ENCODE assay signal across 18 cellular contexts in the genomic region with DNA sequence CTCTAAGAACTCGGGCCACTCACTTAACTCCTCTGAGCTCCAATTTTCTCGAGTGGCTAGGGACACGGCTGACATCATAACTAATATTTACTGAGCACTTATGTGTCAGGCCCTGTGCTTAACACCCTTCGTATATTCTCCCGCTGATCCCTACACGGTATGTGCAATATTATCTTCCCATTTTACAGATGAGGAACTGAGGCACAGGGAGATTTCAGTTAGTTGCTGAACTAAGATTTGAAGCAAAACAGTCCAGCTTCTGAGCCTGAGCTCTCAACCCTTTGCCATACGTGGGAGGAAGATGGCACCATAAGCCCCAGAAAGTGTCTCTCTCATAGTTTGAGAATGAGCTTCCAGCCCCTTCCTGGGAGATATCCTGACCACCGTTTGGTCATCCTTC. TPM values are rescaled to one million over a fixed set of nuclear protein-coding genes. Genes with fewer than 3 reads are reported as not detected.
DNase-seq lines count a peak whose midpoint lies in the region; ATAC-seq, FAIRE-seq and TF ChIP-seq lines count a peak whose summit lies in the region.
"Had no signal": no experiment of that assay in that cellular context is flagged by ENCODE, and none has a peak within 500 bp of the region (broad histone marks: within the 10 kb centered on the region; RNA-seq: fewer than 3 reads in every experiment).

No MANE protein-coding gene starts in this region.

- FAIRE-seq in urothelium cell line (lab: Jason Lieb, UNC), result no peak
- FAIRE-seq in RCC 7860 (lab: Jason Lieb, UNC), result no peak
- FAIRE-seq: A549, D721Med, H1 had no signal

- peaks cover 6 to 19% (median 9%) of the 10 kb centered on the region in 4 donors for H3K36me3 ChIP-seq in liver (ENCODE audit: control insufficient read depth in 4 of 4, insufficient read depth in 3 of 4, low read depth in 1 of 4, low read length in 3 of 4)
- H3K36me3 ChIP-seq in thoracic aorta, result peaks cover 5% of the 10 kb centered on the region

- H3K9ac ChIP-seq in liver (ENCODE audit: low read depth in 1 of 2, low read length in 2 of 2), result no peak overlapping the region

- no peaks in the 10 kb centered on the region for H3K9me3 Mint-ChIP-seq in natural killer cell treated with Interleukin-12 subunit alpha and Interleukin-12 subunit beta and Interleukin-15 and Interleukin-18, amount 100 ng/mL, for 72 hours
- H3K9me3 Mint-ChIP-seq: CD14-positive monocyte; CD8-positive, alpha-beta T cell had no signal

- ATAC-seq in thoracic aorta (ENCODE audit: insufficient number of reproducible peaks, low FRiP score, low read depth), result no peak
- ATAC-seq in natural killer cell treated with Interleukin-12 subunit alpha and Interleukin-12 subunit beta and Interleukin-15 and Interleukin-18, amount 100 ng/mL, for 72 hours, result no peak

- no peaks in the 10 kb centered on the region for H3K9me3 ChIP-seq in liver (ENCODE audit: control insufficient read depth in 4 of 4, low read length in 3 of 4)
- H3K9me3 ChIP-seq in thoracic aorta, result no peaks in the 10 kb centered on the region
- H3K9me3 ChIP-seq: A549 had no signal

- POLR2A ChIA-PET in RWPE1 (lab: Yijun Ruan, JAX; ENCODE audit: low non-redundant PET), result no interaction called here

- CTCF ChIA-PET in RWPE1 (lab: Yijun Ruan, JAX), result interaction anchor here (0.5 to 1.5 kb wide), 7 partner anchors 15 to 792 kb away, joined by 3 to 8 read pairs (median 4); partner anchors contain the start of gene MTHFS

- DNase-seq in RWPE1 (ENCODE audit: low spot score) (no peak), amniotic epithelial cell (ENCODE audit: low read depth) (peak; percentile 31), thoracic aorta (ENCODE audit: low spot score) (no peak), urothelium cell line (ENCODE audit: low spot score) (no peak), RCC 7860 (ENCODE audit: low spot score) (no peak), Ammon's horn (ENCODE audit: low spot score) (no peak)
- DNase-seq in natural killer cell treated with Interleukin-12 subunit alpha and Interleukin-12 subunit beta and Interleukin-15 and Interleukin-18, amount 100 ng/mL, for 72 hours (ENCODE audit: low spot score), result no peak
- DNase-seq: CD8-positive, alpha-beta T cell; COR-L47; DMS153; GF-D8; HCEC 1CT; HFFc6 had no signal

- no peak for TF ChIP-seq RAD21 in liver (IDR thresholded peaks at IDR 0.05)

- H3K4me1 ChIP-seq in liver (ENCODE audit: control insufficient read depth in 4 of 4, insufficient read depth in 4 of 4, low read length in 3 of 4), result peaks cover 32 to 81% (median 63%) of the 10 kb centered on the region in 4 donors
- H3K4me1 ChIP-seq in thoracic aorta (ENCODE audit: control insufficient read depth in 1 of 2, low read depth in 2 of 2), result peaks cover 19 to 42% of the 10 kb centered on the region in 2 donors
- H3K4me1 ChIP-seq: A549 had no signal

- H3K27ac ChIP-seq in RWPE1, result peak overlapping the region; percentile 71; the same call in 1 of the 2 replicates
- peak overlapping the region; percentile 73 to 89 for H3K27ac ChIP-seq in liver (ENCODE audit: low read depth in 1 of 2, low read length in 2 of 2)
- peak overlapping the region; percentile 93 to 95 for H3K27ac ChIP-seq in thoracic aorta
- H3K27ac ChIP-seq: A549 had no signal

- no peaks in the 10 kb centered on the region for H3K36me3 Mint-ChIP-seq in natural killer cell treated with Interleukin-12 subunit alpha and Interleukin-12 subunit beta and Interleukin-15 and Interleukin-18, amount 100 ng/mL, for 72 hours

- no peak overlapping the region for H3K4me3 Mint-ChIP-seq in natural killer cell treated with Interleukin-12 subunit alpha and Interleukin-12 subunit beta and Interleukin-15 and Interleukin-18, amount 100 ng/mL, for 72 hours
- H3K4me3 Mint-ChIP-seq: CD14-positive monocyte; CD8-positive, alpha-beta T cell; HFFc6 had no signal

- TF ChIP-seq CTCF in RWPE1 (conservative IDR thresholded peaks at IDR 0.05; ENCODE audit: low read depth) (no peak), liver (IDR thresholded peaks at IDR 0.05; ENCODE audit: low read depth, low read length, missing input control) (no peak), thoracic aorta (IDR thresholded peaks at IDR 0.05) (no peak)

- no peak overlapping the region for H3K27ac Mint-ChIP-seq in natural killer cell treated with Interleukin-12 subunit alpha and Interleukin-12 subunit beta and Interleukin-15 and Interleukin-18, amount 100 ng/mL, for 72 hours
- H3K27ac Mint-ChIP-seq: CD8-positive, alpha-beta T cell; HFFc6 had no signal

- H3K27me3 Mint-ChIP-seq in natural killer cell treated with Interleukin-12 subunit alpha and Interleukin-12 subunit beta and Interleukin-15 and Interleukin-18, amount 100 ng/mL, for 72 hours, result no peaks in the 10 kb centered on the region

- H3K4me3 ChIP-seq in liver (ENCODE audit: low read depth in 1 of 3, low read length in 3 of 3) (no peak overlapping the region), thoracic aorta (no peak overlapping the region)
- H3K4me3 ChIP-seq: A549 had no signal

- no peaks in the 10 kb centered on the region for H3K27me3 ChIP-seq in liver (ENCODE audit: control insufficient read depth in 4 of 4, insufficient read depth in 4 of 4, low read length in 3 of 4)
- H3K27me3 ChIP-seq in thoracic aorta (replicated peaks; ENCODE audit: insufficient read depth), result no peaks in the 10 kb centered on the region

- WGBS in liver, result 40% methylated on average over 8 of the region's 8 CpGs

- H3K4me1 Mint-ChIP-seq in natural killer cell treated with Interleukin-12 subunit alpha and Interleukin-12 subunit beta and Interleukin-15 and Interleukin-18, amount 100 ng/mL, for 72 hours (ENCODE audit: low read depth in 2 of 2), result no peaks in the 10 kb centered on the region

TF ChIP-seq in liver, 16 proteins besides CTCF, POLR2A, EP300 and RAD21:
- no peak for TF ChIP-seq HNF4G (IDR thresholded peaks at IDR 0.05)
- TF ChIP-seq, protein P1, sequence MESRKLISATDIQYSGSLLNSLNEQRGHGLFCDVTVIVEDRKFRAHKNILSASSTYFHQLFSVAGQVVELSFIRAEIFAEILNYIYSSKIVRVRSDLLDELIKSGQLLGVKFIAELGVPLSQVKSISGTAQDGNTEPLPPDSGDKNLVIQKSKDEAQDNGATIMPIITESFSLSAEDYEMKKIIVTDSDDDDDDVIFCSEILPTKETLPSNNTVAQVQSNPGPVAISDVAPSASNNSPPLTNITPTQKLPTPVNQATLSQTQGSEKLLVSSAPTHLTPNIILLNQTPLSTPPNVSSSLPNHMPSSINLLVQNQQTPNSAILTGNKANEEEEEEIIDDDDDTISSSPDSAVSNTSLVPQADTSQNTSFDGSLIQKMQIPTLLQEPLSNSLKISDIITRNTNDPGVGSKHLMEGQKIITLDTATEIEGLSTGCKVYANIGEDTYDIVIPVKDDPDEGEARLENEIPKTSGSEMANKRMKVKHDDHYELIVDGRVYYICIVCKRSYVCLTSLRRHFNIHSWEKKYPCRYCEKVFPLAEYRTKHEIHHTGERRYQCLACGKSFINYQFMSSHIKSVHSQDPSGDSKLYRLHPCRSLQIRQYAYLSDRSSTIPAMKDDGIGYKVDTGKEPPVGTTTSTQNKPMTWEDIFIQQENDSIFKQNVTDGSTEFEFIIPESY (IDR thresholded peaks at IDR 0.05), result no peak
- no peak for TF ChIP-seq ATF3 (IDR thresholded peaks at IDR 0.05)
- TF ChIP-seq NR2F2 (IDR thresholded peaks at IDR 0.05), result no peak
- no peak for TF ChIP-seq YY1 (IDR thresholded peaks at IDR 0.05)
- no peak for TF ChIP-seq FOXA1 (IDR thresholded peaks at IDR 0.05)
- TF ChIP-seq, protein P2, sequence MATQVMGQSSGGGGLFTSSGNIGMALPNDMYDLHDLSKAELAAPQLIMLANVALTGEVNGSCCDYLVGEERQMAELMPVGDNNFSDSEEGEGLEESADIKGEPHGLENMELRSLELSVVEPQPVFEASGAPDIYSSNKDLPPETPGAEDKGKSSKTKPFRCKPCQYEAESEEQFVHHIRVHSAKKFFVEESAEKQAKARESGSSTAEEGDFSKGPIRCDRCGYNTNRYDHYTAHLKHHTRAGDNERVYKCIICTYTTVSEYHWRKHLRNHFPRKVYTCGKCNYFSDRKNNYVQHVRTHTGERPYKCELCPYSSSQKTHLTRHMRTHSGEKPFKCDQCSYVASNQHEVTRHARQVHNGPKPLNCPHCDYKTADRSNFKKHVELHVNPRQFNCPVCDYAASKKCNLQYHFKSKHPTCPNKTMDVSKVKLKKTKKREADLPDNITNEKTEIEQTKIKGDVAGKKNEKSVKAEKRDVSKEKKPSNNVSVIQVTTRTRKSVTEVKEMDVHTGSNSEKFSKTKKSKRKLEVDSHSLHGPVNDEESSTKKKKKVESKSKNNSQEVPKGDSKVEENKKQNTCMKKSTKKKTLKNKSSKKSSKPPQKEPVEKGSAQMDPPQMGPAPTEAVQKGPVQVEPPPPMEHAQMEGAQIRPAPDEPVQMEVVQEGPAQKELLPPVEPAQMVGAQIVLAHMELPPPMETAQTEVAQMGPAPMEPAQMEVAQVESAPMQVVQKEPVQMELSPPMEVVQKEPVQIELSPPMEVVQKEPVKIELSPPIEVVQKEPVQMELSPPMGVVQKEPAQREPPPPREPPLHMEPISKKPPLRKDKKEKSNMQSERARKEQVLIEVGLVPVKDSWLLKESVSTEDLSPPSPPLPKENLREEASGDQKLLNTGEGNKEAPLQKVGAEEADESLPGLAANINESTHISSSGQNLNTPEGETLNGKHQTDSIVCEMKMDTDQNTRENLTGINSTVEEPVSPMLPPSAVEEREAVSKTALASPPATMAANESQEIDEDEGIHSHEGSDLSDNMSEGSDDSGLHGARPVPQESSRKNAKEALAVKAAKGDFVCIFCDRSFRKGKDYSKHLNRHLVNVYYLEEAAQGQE (IDR thresholded peaks at IDR 0.05), result no peak
- TF ChIP-seq SP1 (IDR thresholded peaks at IDR 0.05), result no peak
- TF ChIP-seq EGR1 (IDR thresholded peaks at IDR 0.05; ENCODE audit: low read depth in 2 of 2), result no peak
- no peak for TF ChIP-seq TAF1 (conservative IDR thresholded peaks at IDR 0.05)
- no peak for TF ChIP-seq HNF4A (conservative IDR thresholded peaks at IDR 0.05)
- no peak for TF ChIP-seq RXRA (IDR thresholded peaks at IDR 0.05)

RNA-seq across cellular contexts. Expression of gene FAH, which starts 19.6 kb away (rescaled TPM):
- 100 to 1,000 TPM in 1 of 2 donors, 10 to 100 TPM in 1; 42.1 to 195 TPM for total RNA-seq in liver
- 100 to 1,000 TPM; 176 to 226 TPM for polyA plus RNA-seq in liver
- total RNA-seq in thoracic aorta, result 10 to 100 TPM; 16.1 to 21.9 TPM
- 100 to 1,000 TPM in 1 of 2 donors, 10 to 100 TPM in 1; 63.6 to 103 TPM for total RNA-seq in natural killer cell treated with Interleukin-12 subunit alpha and Interleukin-12 subunit beta and Interleukin-15 and Interleukin-18, amount 100 ng/mL, for 72 hours
